In the genomic region with DNA sequence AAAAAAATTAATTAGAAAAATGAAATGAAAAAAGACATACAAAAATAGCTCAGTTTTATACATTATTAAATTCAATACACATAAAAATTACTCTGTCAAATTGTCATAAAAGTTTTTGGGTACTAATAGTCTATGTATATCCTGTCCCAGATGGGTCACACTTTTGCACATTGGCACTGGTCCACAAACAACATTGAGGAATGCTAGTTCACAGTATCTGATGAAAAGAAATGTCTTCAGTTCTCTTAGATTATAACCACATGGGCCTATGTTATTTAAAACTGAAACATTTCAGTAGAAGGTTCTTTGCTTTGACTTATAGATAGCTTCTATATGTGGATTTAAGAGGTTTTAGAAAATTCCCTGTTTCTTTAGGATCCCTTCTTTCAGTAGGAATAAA, we compare ENCODE assay signal across 2 cellular contexts.
TF ChIP-seq lines count a peak whose summit lies in the region.

No MANE protein-coding gene starts in this region.

TF ChIP-seq in IMR-90, 13 proteins besides CTCF, POLR2A, EP300 and RAD21 (continued from another document):
- TF ChIP-seq, protein P1, sequence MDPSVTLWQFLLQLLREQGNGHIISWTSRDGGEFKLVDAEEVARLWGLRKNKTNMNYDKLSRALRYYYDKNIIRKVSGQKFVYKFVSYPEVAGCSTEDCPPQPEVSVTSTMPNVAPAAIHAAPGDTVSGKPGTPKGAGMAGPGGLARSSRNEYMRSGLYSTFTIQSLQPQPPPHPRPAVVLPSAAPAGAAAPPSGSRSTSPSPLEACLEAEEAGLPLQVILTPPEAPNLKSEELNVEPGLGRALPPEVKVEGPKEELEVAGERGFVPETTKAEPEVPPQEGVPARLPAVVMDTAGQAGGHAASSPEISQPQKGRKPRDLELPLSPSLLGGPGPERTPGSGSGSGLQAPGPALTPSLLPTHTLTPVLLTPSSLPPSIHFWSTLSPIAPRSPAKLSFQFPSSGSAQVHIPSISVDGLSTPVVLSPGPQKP (IDR thresholded peaks at IDR 0.05; ENCODE audit: borderline replicate concordance, low read depth, low read length), result no peak
- no peak for TF ChIP-seq RFX5 (IDR thresholded peaks at IDR 0.05; ENCODE audit: low read depth, low read length)
- no peak for TF ChIP-seq RCOR1 (IDR thresholded peaks at IDR 0.05; ENCODE audit: insufficient replicate concordance, low read length)
- no peak for TF ChIP-seq MAFK (IDR thresholded peaks at IDR 0.05; ENCODE audit: low read depth, low read length)
- TF ChIP-seq MAZ (IDR thresholded peaks at IDR 0.05; ENCODE audit: borderline replicate concordance, low read depth, low read length), result no peak
- no peak for TF ChIP-seq BHLHE40 (IDR thresholded peaks at IDR 0.05; ENCODE audit: low read depth, low read length)
- no peak for TF ChIP-seq SMC3 (IDR thresholded peaks at IDR 0.05; ENCODE audit: low read depth, low read length)

TF ChIP-seq in SK-N-SH treated with all-trans-retinoic acid at 6 μM for 48 hours, 23 proteins besides CTCF, POLR2A, EP300 and RAD21 (continued from another document):
- TF ChIP-seq, protein P2, sequence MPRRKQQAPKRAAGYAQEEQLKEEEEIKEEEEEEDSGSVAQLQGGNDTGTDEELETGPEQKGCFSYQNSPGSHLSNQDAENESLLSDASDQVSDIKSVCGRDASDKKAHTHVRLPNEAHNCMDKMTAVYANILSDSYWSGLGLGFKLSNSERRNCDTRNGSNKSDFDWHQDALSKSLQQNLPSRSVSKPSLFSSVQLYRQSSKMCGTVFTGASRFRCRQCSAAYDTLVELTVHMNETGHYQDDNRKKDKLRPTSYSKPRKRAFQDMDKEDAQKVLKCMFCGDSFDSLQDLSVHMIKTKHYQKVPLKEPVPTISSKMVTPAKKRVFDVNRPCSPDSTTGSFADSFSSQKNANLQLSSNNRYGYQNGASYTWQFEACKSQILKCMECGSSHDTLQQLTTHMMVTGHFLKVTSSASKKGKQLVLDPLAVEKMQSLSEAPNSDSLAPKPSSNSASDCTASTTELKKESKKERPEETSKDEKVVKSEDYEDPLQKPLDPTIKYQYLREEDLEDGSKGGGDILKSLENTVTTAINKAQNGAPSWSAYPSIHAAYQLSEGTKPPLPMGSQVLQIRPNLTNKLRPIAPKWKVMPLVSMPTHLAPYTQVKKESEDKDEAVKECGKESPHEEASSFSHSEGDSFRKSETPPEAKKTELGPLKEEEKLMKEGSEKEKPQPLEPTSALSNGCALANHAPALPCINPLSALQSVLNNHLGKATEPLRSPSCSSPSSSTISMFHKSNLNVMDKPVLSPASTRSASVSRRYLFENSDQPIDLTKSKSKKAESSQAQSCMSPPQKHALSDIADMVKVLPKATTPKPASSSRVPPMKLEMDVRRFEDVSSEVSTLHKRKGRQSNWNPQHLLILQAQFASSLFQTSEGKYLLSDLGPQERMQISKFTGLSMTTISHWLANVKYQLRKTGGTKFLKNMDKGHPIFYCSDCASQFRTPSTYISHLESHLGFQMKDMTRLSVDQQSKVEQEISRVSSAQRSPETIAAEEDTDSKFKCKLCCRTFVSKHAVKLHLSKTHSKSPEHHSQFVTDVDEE (CRISPR knock-in tag; IDR thresholded peaks at IDR 0.05), result no peak
- TF ChIP-seq SNAI2 (CRISPR knock-in tag; IDR thresholded peaks at IDR 0.05) (no peak), ZFP3 (CRISPR knock-in tag; IDR thresholded peaks at IDR 0.05) (no peak), ZNF70 (CRISPR knock-in tag; IDR thresholded peaks at IDR 0.05) (no peak), ARNTL (CRISPR knock-in tag; IDR thresholded peaks at IDR 0.05; ENCODE audit: borderline replicate concordance, low read depth) (no peak), PPARA (CRISPR knock-in tag; IDR thresholded peaks at IDR 0.05; ENCODE audit: borderline replicate concordance) (no peak), TCF4 (CRISPR knock-in tag; IDR thresholded peaks at IDR 0.05; ENCODE audit: borderline replicate concordance) (no peak), TOX (CRISPR knock-in tag; IDR thresholded peaks at IDR 0.05; ENCODE audit: borderline replicate concordance) (no peak), ISL1 (CRISPR knock-in tag; IDR thresholded peaks at IDR 0.05) (no peak), ZFP30 (CRISPR knock-in tag; IDR thresholded peaks at IDR 0.05) (no peak), ZC3H10 (CRISPR knock-in tag; IDR thresholded peaks at IDR 0.05) (no peak), ZNF565 (CRISPR knock-in tag; conservative IDR thresholded peaks at IDR 0.05; ENCODE audit: low read depth) (no peak), RARB (CRISPR knock-in tag; IDR thresholded peaks at IDR 0.05) (no peak), ESRRG (CRISPR knock-in tag; IDR thresholded peaks at IDR 0.05) (no peak)
- TF ChIP-seq, protein P3, sequence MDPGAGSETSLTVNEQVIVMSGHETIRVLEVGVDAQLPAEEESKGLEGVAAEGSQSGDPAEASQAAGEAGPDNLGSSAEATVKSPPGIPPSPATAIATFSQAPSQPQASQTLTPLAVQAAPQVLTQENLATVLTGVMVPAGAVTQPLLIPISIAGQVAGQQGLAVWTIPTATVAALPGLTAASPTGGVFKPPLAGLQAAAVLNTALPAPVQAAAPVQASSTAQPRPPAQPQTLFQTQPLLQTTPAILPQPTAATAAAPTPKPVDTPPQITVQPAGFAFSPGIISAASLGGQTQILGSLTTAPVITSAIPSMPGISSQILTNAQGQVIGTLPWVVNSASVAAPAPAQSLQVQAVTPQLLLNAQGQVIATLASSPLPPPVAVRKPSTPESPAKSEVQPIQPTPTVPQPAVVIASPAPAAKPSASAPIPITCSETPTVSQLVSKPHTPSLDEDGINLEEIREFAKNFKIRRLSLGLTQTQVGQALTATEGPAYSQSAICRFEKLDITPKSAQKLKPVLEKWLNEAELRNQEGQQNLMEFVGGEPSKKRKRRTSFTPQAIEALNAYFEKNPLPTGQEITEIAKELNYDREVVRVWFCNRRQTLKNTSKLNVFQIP (CRISPR knock-in tag; IDR thresholded peaks at IDR 0.05; ENCODE audit: borderline replicate concordance, low read depth), result no peak
- TF ChIP-seq, protein P4, sequence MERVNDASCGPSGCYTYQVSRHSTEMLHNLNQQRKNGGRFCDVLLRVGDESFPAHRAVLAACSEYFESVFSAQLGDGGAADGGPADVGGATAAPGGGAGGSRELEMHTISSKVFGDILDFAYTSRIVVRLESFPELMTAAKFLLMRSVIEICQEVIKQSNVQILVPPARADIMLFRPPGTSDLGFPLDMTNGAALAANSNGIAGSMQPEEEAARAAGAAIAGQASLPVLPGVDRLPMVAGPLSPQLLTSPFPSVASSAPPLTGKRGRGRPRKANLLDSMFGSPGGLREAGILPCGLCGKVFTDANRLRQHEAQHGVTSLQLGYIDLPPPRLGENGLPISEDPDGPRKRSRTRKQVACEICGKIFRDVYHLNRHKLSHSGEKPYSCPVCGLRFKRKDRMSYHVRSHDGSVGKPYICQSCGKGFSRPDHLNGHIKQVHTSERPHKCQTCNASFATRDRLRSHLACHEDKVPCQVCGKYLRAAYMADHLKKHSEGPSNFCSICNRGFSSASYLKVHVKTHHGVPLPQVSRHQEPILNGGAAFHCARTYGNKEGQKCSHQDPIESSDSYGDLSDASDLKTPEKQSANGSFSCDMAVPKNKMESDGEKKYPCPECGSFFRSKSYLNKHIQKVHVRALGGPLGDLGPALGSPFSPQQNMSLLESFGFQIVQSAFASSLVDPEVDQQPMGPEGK (CRISPR knock-in tag; IDR thresholded peaks at IDR 0.05; ENCODE audit: borderline replicate concordance), result no peak
- TF ChIP-seq, protein P5, sequence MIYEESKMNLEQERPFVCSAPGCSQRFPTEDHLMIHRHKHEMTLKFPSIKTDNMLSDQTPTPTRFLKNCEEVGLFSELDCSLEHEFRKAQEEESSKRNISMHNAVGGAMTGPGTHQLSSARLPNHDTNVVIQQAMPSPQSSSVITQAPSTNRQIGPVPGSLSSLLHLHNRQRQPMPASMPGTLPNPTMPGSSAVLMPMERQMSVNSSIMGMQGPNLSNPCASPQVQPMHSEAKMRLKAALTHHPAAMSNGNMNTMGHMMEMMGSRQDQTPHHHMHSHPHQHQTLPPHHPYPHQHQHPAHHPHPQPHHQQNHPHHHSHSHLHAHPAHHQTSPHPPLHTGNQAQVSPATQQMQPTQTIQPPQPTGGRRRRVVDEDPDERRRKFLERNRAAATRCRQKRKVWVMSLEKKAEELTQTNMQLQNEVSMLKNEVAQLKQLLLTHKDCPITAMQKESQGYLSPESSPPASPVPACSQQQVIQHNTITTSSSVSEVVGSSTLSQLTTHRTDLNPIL (CRISPR knock-in tag; IDR thresholded peaks at IDR 0.05; ENCODE audit: low read depth), result no peak
